In genomic region chr10:4167216-4167615, GRCh38 we compare ENCODE assay signal across 31 cellular contexts.
"Had no signal": no experiment of that assay in that cellular context is flagged by ENCODE, and none has a peak within 500 bp of the region (broad histone marks: within the 10 kb centered on the region; RNA-seq: fewer than 3 reads in every experiment).

No MANE protein-coding gene starts in this region.

- H3K9me3 ChIP-seq: ascending aorta had no signal

- H3K36me3 ChIP-seq: ascending aorta, cardiac muscle cell had no signal

- H3K27ac ChIP-seq: ascending aorta, cardiac muscle cell, VCaP had no signal

- ATAC-seq: activated CD8-positive, alpha-beta T cell treated with anti-CD3 and anti-CD28 coated beads for 36 hours; activated naive CD8-positive, alpha-beta T cell treated with anti-CD3 and anti-CD28 coated beads, Interleukin-2, amount 50 U/mL, for 24 hours; activated T-cell treated with anti-CD3 and anti-CD28 coated beads, Interleukin-2, amount 50 U/mL, for 4 hours; activated T-cell treated with anti-CD3 and anti-CD28 coated beads, Interleukin-2, amount 50 U/mL, for 72 hours; activated T-helper 17 cell treated with anti-CD3 and anti-CD28 coated beads, Interleukin-2, amount 50 U/mL, for 72 hours; T-cell had no signal

- H3K4me3 Mint-ChIP-seq: activated B cell treated with CpG ODN at 0.5 μM for 24 hours; activated CD4-positive, alpha-beta memory T cell treated with anti-CD3 and anti-CD28 coated beads for 36 hours; activated CD4-positive, alpha-beta T cell treated with anti-CD3 and anti-CD28 coated beads, Interleukin-2, amount 10 ng/mL, durations not matched to agents 7 days and 5 days; activated CD8-positive, alpha-beta T cell treated with anti-CD3 and anti-CD28 coated beads for 36 hours; activated naive CD4-positive, alpha-beta T cell treated with anti-CD3 and anti-CD28 coated beads, Interleukin-2, amount 10 ng/mL, durations not matched to agents 7 days and 5 days; activated naive CD4-positive, alpha-beta T cell treated with anti-CD3 and anti-CD28 coated beads, Interleukin-2, amount 50 U/mL, for 24 hours; activated naive CD8-positive, alpha-beta T cell; activated naive CD8-positive, alpha-beta T cell treated with anti-CD3 and anti-CD28 coated beads, Interleukin-2, amount 10 ng/mL, durations not matched to agents 7 days and 5 days; activated naive CD8-positive, alpha-beta T cell treated with anti-CD3 and anti-CD28 coated beads, Interleukin-2, amount 50 U/mL, for 24 hours; activated T-cell treated with anti-CD3 and anti-CD28 coated beads, Interleukin-2, amount 50 U/mL, for 4 hours; activated T-cell treated with anti-CD3 and anti-CD28 coated beads, Interleukin-2, amount 50 U/mL, for 72 hours; activated T-helper 1 cell treated with anti-CD3 and anti-CD28 coated beads, Interleukin-12 subunit alpha, Interleukin-12 subunit beta, Interleukin-2, Interleukin-4 antibody, amounts not matched to agents 30 ng/mL and 10 ng/mL and 1 ng/mL, durations not matched to agents 14 hours and 24 hours and 36 hours; activated T-helper 17 cell treated with anti-CD3 and anti-CD28 coated beads, Interleukin-2, amount 50 U/mL, for 72 hours; brain; T-cell; T-helper 2 cell treated with Interferon-gamma antibody and Interleukin-4, amounts not matched to agents 5 μg/mL and 100 μg/mL, for 36 hours had no signal

- H3K4me1 Mint-ChIP-seq: activated CD4-positive, alpha-beta T cell treated with anti-CD3 and anti-CD28 coated beads, Interleukin-2, amount 10 ng/mL, durations not matched to agents 7 days and 5 days; activated naive CD4-positive, alpha-beta T cell treated with anti-CD3 and anti-CD28 coated beads, Interleukin-2, amount 10 ng/mL, durations not matched to agents 7 days and 5 days; activated naive CD4-positive, alpha-beta T cell treated with anti-CD3 and anti-CD28 coated beads, Interleukin-2, amount 50 U/mL, for 24 hours; activated naive CD8-positive, alpha-beta T cell treated with anti-CD3 and anti-CD28 coated beads, Interleukin-2, amount 10 ng/mL, durations not matched to agents 7 days and 5 days; activated T-helper 17 cell treated with anti-CD3 and anti-CD28 coated beads, Interleukin-2, amount 50 U/mL, for 72 hours; T-cell had no signal

- H3K27me3 ChIP-seq: ascending aorta, cardiac muscle cell had no signal

- H3K27ac Mint-ChIP-seq: activated B cell treated with CpG ODN at 0.5 μM for 24 hours; activated CD4-positive, alpha-beta memory T cell treated with anti-CD3 and anti-CD28 coated beads for 36 hours; activated CD4-positive, alpha-beta T cell treated with anti-CD3 and anti-CD28 coated beads, Interleukin-2, amount 10 ng/mL, durations not matched to agents 7 days and 5 days; activated CD8-positive, alpha-beta T cell treated with anti-CD3 and anti-CD28 coated beads for 36 hours; activated naive CD4-positive, alpha-beta T cell treated with anti-CD3 and anti-CD28 coated beads, Interleukin-2, amount 10 ng/mL, durations not matched to agents 7 days and 5 days; activated naive CD4-positive, alpha-beta T cell treated with anti-CD3 and anti-CD28 coated beads, Interleukin-2, amount 50 U/mL, for 24 hours; activated naive CD8-positive, alpha-beta T cell; activated naive CD8-positive, alpha-beta T cell treated with anti-CD3 and anti-CD28 coated beads, Interleukin-2, amount 10 ng/mL, durations not matched to agents 7 days and 5 days; activated naive CD8-positive, alpha-beta T cell treated with anti-CD3 and anti-CD28 coated beads, Interleukin-2, amount 50 U/mL, for 24 hours; activated T-cell treated with anti-CD3 and anti-CD28 coated beads, Interleukin-2, amount 50 U/mL, for 72 hours; activated T-helper 1 cell treated with anti-CD3 and anti-CD28 coated beads, Interleukin-12 subunit alpha, Interleukin-12 subunit beta, Interleukin-2, Interleukin-4 antibody, amounts not matched to agents 30 ng/mL and 10 ng/mL and 1 ng/mL, durations not matched to agents 14 hours and 24 hours and 36 hours; activated T-helper 17 cell treated with anti-CD3 and anti-CD28 coated beads, Interleukin-2, amount 50 U/mL, for 72 hours; brain; T-cell; T-helper 2 cell treated with Interferon-gamma antibody and Interleukin-4, amounts not matched to agents 5 μg/mL and 100 μg/mL, for 36 hours had no signal

- H3K36me3 Mint-ChIP-seq: activated naive CD4-positive, alpha-beta T cell treated with anti-CD3 and anti-CD28 coated beads, Interleukin-2, amount 50 U/mL, for 24 hours had no signal

- H3K4me3 ChIP-seq: ascending aorta, cardiac muscle cell had no signal

- H3K4me1 ChIP-seq: ascending aorta had no signal

- DNase-seq: activated B cell treated with CpG ODN at 0.5 μM for 24 hours; activated CD4-positive, alpha-beta memory T cell treated with anti-CD3 and anti-CD28 coated beads for 36 hours; activated CD4-positive, alpha-beta T cell treated with anti-CD3 and anti-CD28 coated beads for 4 hours; activated CD4-positive, alpha-beta T cell treated with anti-CD3 and anti-CD28 coated beads, Interleukin-2, amount 10 ng/mL, durations not matched to agents 7 days and 5 days; activated CD4-positive, CD25-positive, alpha-beta regulatory T cell treated with anti-CD3 and anti-CD28 coated beads, Interleukin-2, amount 50 U/mL, for 72 hours; activated CD8-positive, alpha-beta memory T cell treated with anti-CD3 and anti-CD28 coated beads, Interleukin-2, amount 50 U/mL, for 4 hours; activated CD8-positive, alpha-beta T cell treated with anti-CD3 and anti-CD28 coated beads for 36 hours; activated effector memory CD4-positive, alpha-beta T cell treated with anti-CD3 and anti-CD28 coated beads, Interleukin-2, amount 50 U/mL, for 16 hours; activated naive CD4-positive, alpha-beta T cell treated with anti-CD3 and anti-CD28 coated beads, Interleukin-2, amount 10 ng/mL, durations not matched to agents 7 days and 5 days; activated naive CD4-positive, alpha-beta T cell treated with Interleukin-2 at 50 U/mL for 16 hours; activated naive CD8-positive, alpha-beta T cell treated with anti-CD3 and anti-CD28 coated beads, Interleukin-2, amount 10 ng/mL, durations not matched to agents 7 days and 5 days; activated naive CD8-positive, alpha-beta T cell treated with anti-CD3 and anti-CD28 coated beads, Interleukin-2, amount 50 U/mL, for 24 hours; activated T-cell treated with anti-CD3 and anti-CD28 coated beads for 4 hours; activated T-cell treated with anti-CD3 and anti-CD28 coated beads, Interleukin-2, amount 50 U/mL, for 1 hour; activated T-cell treated with anti-CD3 and anti-CD28 coated beads, Interleukin-2, amount 50 U/mL, for 4 hours; activated T-cell treated with anti-CD3 and anti-CD28 coated beads, Interleukin-2, amount 50 U/mL, for 72 hours; amygdala; anterior cingulate cortex; caudate nucleus; T-cell; T-helper 2 cell; T-helper 9 cell had no signal

- H3K27me3 Mint-ChIP-seq: activated B cell treated with CpG ODN at 0.5 μM for 24 hours; activated CD4-positive, alpha-beta memory T cell treated with anti-CD3 and anti-CD28 coated beads for 36 hours; activated CD4-positive, alpha-beta T cell treated with anti-CD3 and anti-CD28 coated beads, Interleukin-2, amount 10 ng/mL, durations not matched to agents 7 days and 5 days; activated CD8-positive, alpha-beta T cell treated with anti-CD3 and anti-CD28 coated beads for 36 hours; activated naive CD4-positive, alpha-beta T cell treated with anti-CD3 and anti-CD28 coated beads, Interleukin-2, amount 50 U/mL, for 24 hours; activated naive CD8-positive, alpha-beta T cell; activated naive CD8-positive, alpha-beta T cell treated with anti-CD3 and anti-CD28 coated beads, Interleukin-2, amount 10 ng/mL, durations not matched to agents 7 days and 5 days; activated T-helper 17 cell treated with anti-CD3 and anti-CD28 coated beads, Interleukin-2, amount 50 U/mL, for 72 hours; T-cell had no signal
